13 cellular contexts compared by ENCODE assay signal in the genomic region with DNA sequence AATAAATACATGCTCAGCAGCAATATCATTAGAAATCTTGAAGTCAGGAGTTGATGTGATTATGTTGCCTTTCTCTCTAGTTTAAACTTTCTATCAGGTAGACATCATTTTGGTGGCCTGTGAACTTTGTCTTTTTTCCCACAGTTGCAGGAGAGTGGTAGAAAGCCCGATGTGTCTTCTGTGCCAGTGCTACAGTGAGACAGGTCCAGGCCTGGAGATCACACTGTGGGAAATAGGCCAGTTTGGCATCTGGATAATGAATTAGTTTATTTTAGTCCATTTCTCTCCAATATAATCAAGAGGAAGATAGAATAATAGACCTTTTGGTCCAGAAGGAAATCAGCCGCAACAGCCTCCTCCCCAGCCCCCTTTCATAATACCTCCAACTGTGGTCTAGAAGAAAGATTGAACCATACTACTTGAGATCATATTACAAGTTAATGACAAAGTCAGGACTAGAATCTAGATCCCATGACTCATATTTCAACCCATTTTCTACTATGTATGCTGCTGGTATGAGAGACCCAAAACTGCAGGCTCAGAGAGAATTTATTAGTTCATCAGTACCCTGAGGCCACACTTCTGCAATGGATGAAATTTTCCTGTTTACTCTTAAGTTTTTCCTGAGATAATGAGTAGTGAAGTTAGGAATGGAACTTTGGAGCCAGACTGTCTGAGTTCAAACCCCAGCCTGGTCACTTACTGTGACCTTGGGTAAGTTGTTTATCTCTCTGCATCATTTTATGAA. TPM values are rescaled to one million over a fixed set of nuclear protein-coding genes. Genes with fewer than 3 reads are reported as not detected.
A peak's percentile ranks its signal among the peaks of the same experiment; 100 is the strongest.
DNase-seq lines count a peak whose midpoint lies in the region; ATAC-seq and FAIRE-seq lines count a peak whose summit lies in the region.
"Had no signal": no experiment of that assay in that cellular context is flagged by ENCODE, and none has a peak within 500 bp of the region (broad histone marks: within the 10 kb centered on the region; RNA-seq: fewer than 3 reads in every experiment).

No MANE protein-coding gene starts in this region.

- H3K4me3 Mint-ChIP-seq in activated CD4-positive, alpha-beta T cell treated with anti-CD3 and anti-CD28 coated beads for 36 hours: no peak overlapping the region
- H3K4me3 Mint-ChIP-seq: activated T-helper 1 cell treated with anti-CD3 and anti-CD28 coated beads, Interleukin-12 subunit alpha, Interleukin-12 subunit beta, Interleukin-2, Interleukin-4 antibody, amounts not matched to agents 30 ng/mL and 10 ng/mL and 1 ng/mL, durations not matched to agents 14 hours and 24 hours and 36 hours; natural killer cell had no signal

- POLR2A ChIA-PET in activated CD4-positive, alpha-beta T cell treated with anti-CD3 and anti-CD28 coated beads for 36 hours (lab: Charles Lee): no interaction called here

- peaks cover 41% of the 10 kb centered on the region for H3K4me1 Mint-ChIP-seq in activated CD4-positive, alpha-beta T cell treated with anti-CD3 and anti-CD28 coated beads for 36 hours

- CTCF ChIA-PET in activated CD4-positive, alpha-beta T cell treated with anti-CD3 and anti-CD28 coated beads for 36 hours (lab: Charles Lee): interaction anchor here (0.8 to 1.1 kb wide), 2 partner anchors 24 to 25 kb away, joined by 3 to 4 read pairs; no protein-coding TSS in a partner anchor

- DNase-seq in activated CD4-positive, alpha-beta T cell treated with anti-CD3 and anti-CD28 coated beads for 36 hours: no peak
- DNase-seq in activated CD4-positive, alpha-beta T cell treated with anti-CD3 and anti-CD28 coated beads for 4 hours: no peak
- DNase-seq in RCC 7860 (ENCODE audit: low spot score): peak; percentile 38
- peak; percentile 45 for DNase-seq in epidermal melanocyte (ENCODE audit: insufficient read length, low spot score)
- peak; percentile 46 for DNase-seq in renal cortical epithelial cell (ENCODE audit: low read depth)
- no peak for DNase-seq in iPS-NIHi7 (ENCODE audit: extremely low spot score)
- no peak for DNase-seq in Ammon's horn (ENCODE audit: low spot score)
- DNase-seq: dermis blood vessel endothelial cell, natural killer cell, NCI-H187 treated with DMSO at 0.1 percent for 48 hours had no signal

- peak; percentile 47 for ATAC-seq in activated CD4-positive, alpha-beta T cell treated with anti-CD3 and anti-CD28 coated beads for 36 hours
- ATAC-seq in GM18870 (IDR thresholded peaks at IDR 0.05; ENCODE audit: unreplicated experiment): no peak
- ATAC-seq: natural killer cell had no signal

- no peak overlapping the region for H3K27ac Mint-ChIP-seq in activated CD4-positive, alpha-beta T cell treated with anti-CD3 and anti-CD28 coated beads for 36 hours
- H3K27ac Mint-ChIP-seq: activated T-helper 1 cell treated with anti-CD3 and anti-CD28 coated beads, Interleukin-12 subunit alpha, Interleukin-12 subunit beta, Interleukin-2, Interleukin-4 antibody, amounts not matched to agents 30 ng/mL and 10 ng/mL and 1 ng/mL, durations not matched to agents 14 hours and 24 hours and 36 hours had no signal

- peaks cover 24% of the 10 kb centered on the region for H3K36me3 Mint-ChIP-seq in activated CD4-positive, alpha-beta T cell treated with anti-CD3 and anti-CD28 coated beads for 36 hours (ENCODE audit: low read depth)
- H3K36me3 Mint-ChIP-seq: natural killer cell had no signal

- FAIRE-seq in RCC 7860 (lab: Jason Lieb, UNC): peak; percentile 15
- FAIRE-seq: A204.1 had no signal

- H3K27me3 Mint-ChIP-seq in activated CD4-positive, alpha-beta T cell treated with anti-CD3 and anti-CD28 coated beads for 36 hours: no peaks in the 10 kb centered on the region

- intact Hi-C loops in activated CD4-positive, alpha-beta T cell treated with anti-CD3 and anti-CD28 coated beads for 36 hours (cut with DNase I, micrococcal nuclease): loop anchor here in 1 of 2 experiments (2.0 kb wide), 1 partner anchor 19 kb away; no protein-coding TSS in a partner anchor

- no peaks in the 10 kb centered on the region for H3K9me3 Mint-ChIP-seq in activated CD4-positive, alpha-beta T cell treated with anti-CD3 and anti-CD28 coated beads for 36 hours (ENCODE audit: low read depth)
- H3K9me3 Mint-ChIP-seq: activated T-helper 1 cell treated with anti-CD3 and anti-CD28 coated beads, Interleukin-12 subunit alpha, Interleukin-12 subunit beta, Interleukin-2, Interleukin-4 antibody, amounts not matched to agents 30 ng/mL and 10 ng/mL and 1 ng/mL, durations not matched to agents 14 hours and 24 hours and 36 hours; natural killer cell had no signal

RNA-seq across cellular contexts. Expression of gene KCMF1, which starts 20.6 kb away (rescaled TPM):
- total RNA-seq in activated CD4-positive, alpha-beta T cell treated with anti-CD3 and anti-CD28 coated beads for 36 hours: 10 to 100 TPM; 78.1 to 98.5 TPM
- total RNA-seq in renal cortical epithelial cell: 95.9 and 109 TPM in 2 replicates

Comparison
In these comparisons a context has a peak if more than half of its experiments do, and no peak if none do; other contexts are left out.
1. DNase-seq: peak in RCC 7860 (single experiment), epidermal melanocyte (single experiment) and renal cortical epithelial cell (single experiment); none in activated CD4-positive, alpha-beta T cell treated with anti-CD3 and anti-CD28 coated beads for 36 hours (single experiment), activated CD4-positive, alpha-beta T cell treated with anti-CD3 and anti-CD28 coated beads for 4 hours (0 of 2), iPS-NIHi7 (single experiment) and Ammon's horn (single experiment).